8 cellular contexts compared by ENCODE assay signal in the genomic region with DNA sequence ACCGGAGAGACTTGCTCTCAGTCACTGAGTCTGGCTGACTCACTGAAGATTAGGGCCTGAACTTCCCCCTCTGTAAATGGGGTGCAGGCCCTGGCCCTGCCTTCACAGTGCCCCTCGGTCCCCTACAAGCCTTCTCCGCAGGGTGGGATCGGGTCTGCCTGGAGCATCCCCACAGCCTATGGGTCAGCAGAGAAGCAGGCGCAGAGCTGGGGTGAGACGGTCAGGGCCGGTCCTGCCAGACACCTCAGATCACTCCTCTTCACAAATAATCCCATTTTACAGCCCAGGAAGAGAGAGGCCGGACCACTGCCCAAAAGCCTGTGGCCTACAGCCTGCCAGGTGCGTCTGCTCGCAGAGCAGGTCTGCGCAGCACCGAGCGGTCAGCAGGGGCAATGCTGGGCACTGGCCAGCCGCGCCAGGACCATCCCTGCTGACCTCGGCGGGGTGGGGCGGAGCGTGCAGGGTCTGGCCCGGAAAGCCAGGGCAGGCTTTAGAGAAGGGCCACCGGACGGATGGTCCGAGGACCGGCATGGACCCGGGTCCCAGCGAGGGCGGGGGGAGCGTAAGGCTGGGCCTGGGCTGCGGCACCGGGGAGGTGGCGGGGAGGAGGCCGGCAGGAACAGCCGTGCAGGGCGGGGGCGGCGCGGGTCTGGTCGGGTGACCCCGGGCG. TPM values are rescaled to one million over a fixed set of nuclear protein-coding genes. Genes with fewer than 3 reads are reported as not detected.
DNase-seq lines count a peak whose midpoint lies in the region; ATAC-seq and TF ChIP-seq lines count a peak whose summit lies in the region.

No MANE protein-coding gene starts in this region.

- BruUV-seq in A673 (replicated peaks; lab: Mats Ljungman, UMichigan): no TSS peak

- TF ChIP-seq CTCF in A673 (conservative IDR thresholded peaks at IDR 0.05; ENCODE audit: low read depth, low read length): no peak
- no peak for TF ChIP-seq CTCF in LNCaP clone FGC (IDR thresholded peaks at IDR 0.05; ENCODE audit: control insufficient read depth, extremely low read depth, insufficient read depth)
- TF ChIP-seq CTCF in natural killer cell (IDR thresholded peaks at IDR 0.05): no peak

- CTCF ChIA-PET in A673 (lab: Charles Lee): interaction anchor here (0.6 kb wide), 1 partner anchor 87 kb away, joined by 4 read pairs; no protein-coding TSS in a partner anchor

- ATAC-seq in natural killer cell (no peak), GM21447 (IDR thresholded peaks at IDR 0.05; ENCODE audit: unreplicated experiment) (no peak)

- H3K4me3 ChIP-seq in A673 (ENCODE audit: low read depth, low read length, poor library complexity, severe bottlenecking) (peak overlapping the region; percentile 10), LNCaP clone FGC (ENCODE audit: low read depth, low read length) (peak overlapping the region; percentile 39)
- peak overlapping the region; percentile 9 for H3K4me3 ChIP-seq in effector memory CD4-positive, alpha-beta T cell (ENCODE audit: insufficient read depth, low read depth, low read length, poor library complexity, severe bottlenecking)

- H3K9me3 Mint-ChIP-seq in natural killer cell: no peaks in the 10 kb centered on the region

- no peak overlapping the region for H3K27ac ChIP-seq in A673 (ENCODE audit: low read depth, low read length, poor library complexity, severe bottlenecking)
- H3K27ac ChIP-seq in effector memory CD4-positive, alpha-beta T cell (ENCODE audit: insufficient read depth, low read length, poor library complexity, severe bottlenecking): no peak overlapping the region

- no peaks in the 10 kb centered on the region for H3K36me3 ChIP-seq in A673 (ENCODE audit: insufficient read depth, low read length, poor library complexity, severe bottlenecking)
- no peaks in the 10 kb centered on the region for H3K36me3 ChIP-seq in effector memory CD4-positive, alpha-beta T cell (ENCODE audit: control insufficient read depth, insufficient read depth, low read length)

- no peaks in the 10 kb centered on the region for H3K9me3 ChIP-seq in A673 (ENCODE audit: low read depth, low read length, poor library complexity, severe bottlenecking)
- H3K9me3 ChIP-seq in effector memory CD4-positive, alpha-beta T cell (ENCODE audit: control insufficient read depth, low read length): no peaks in the 10 kb centered on the region

- H3K4me1 Mint-ChIP-seq in natural killer cell: no peaks in the 10 kb centered on the region

- H3K4me3 Mint-ChIP-seq in natural killer cell: peak overlapping the region; percentile 73

- no peaks in the 10 kb centered on the region for H3K27me3 ChIP-seq in A673 (replicated peaks; ENCODE audit: insufficient read depth, low read depth, low read length, poor library complexity)
- H3K27me3 ChIP-seq in effector memory CD4-positive, alpha-beta T cell (replicated peaks; ENCODE audit: control insufficient read depth, insufficient read depth, low read length, poor library complexity, severe bottlenecking): peaks cover 16% of the 10 kb centered on the region

- peaks cover 0 to 21% of the 10 kb centered on the region in 2 donors for H3K27me3 Mint-ChIP-seq in natural killer cell (ENCODE audit: low read depth in 2 of 2)

- intact Hi-C loops in A673 (cut with micrococcal nuclease; ENCODE audit: unreplicated experiment): no loop called here
- intact Hi-C loops in natural killer cell (cut with micrococcal nuclease): no loop called here

- peaks cover 10% of the 10 kb centered on the region for H3K4me1 ChIP-seq in A673 (ENCODE audit: insufficient read depth, low read length, poor library complexity, severe bottlenecking)
- peaks cover 16% of the 10 kb centered on the region for H3K4me1 ChIP-seq in effector memory CD4-positive, alpha-beta T cell (ENCODE audit: control insufficient read depth, insufficient read depth, low read length, poor library complexity, severe bottlenecking)

- no peak for DNase-seq in A673 (ENCODE audit: low spot score)
- no peak for DNase-seq in LNCaP clone FGC (ENCODE audit: low read depth)
- DNase-seq in effector memory CD4-positive, alpha-beta T cell: no peak
- DNase-seq in natural killer cell: no peak
- DNase-seq in ureter (ENCODE audit: low spot score): no peak
- no peak for DNase-seq in GM19240 (ENCODE audit: insufficient read length, low spot score)
- no peak for DNase-seq in GM03348 (ENCODE audit: low spot score)

- POLR2A ChIA-PET in A673 (lab: Charles Lee; ENCODE audit: low non-redundant PET): no interaction called here

- no peak overlapping the region for H3K27ac Mint-ChIP-seq in natural killer cell

- H3K36me3 Mint-ChIP-seq in natural killer cell: no peaks in the 10 kb centered on the region

RNA-seq across cellular contexts. Expression of gene SEPTIN5, which starts 0.5 kb away (rescaled TPM):
- 50.4 and 58.9 TPM in 2 replicates for total RNA-seq in A673 (2021)
- 1 to 10 TPM in 2 of 3 donors, under 1 TPM in 1; 0.52 to 4.5 (median 1.9) TPM for total RNA-seq in natural killer cell
- total RNA-seq in ureter: 26.7 TPM

RNA-seq across cellular contexts. Expression of gene GP1BB, which starts 9.6 kb away (rescaled TPM):
- total RNA-seq in A673 (2021): 12.6 and 13.3 TPM in 2 replicates
- total RNA-seq in natural killer cell: 1 to 10 TPM in 2 of 3 donors, under 1 TPM in 1; 0.39 to 7.8 (median 4.2) TPM
- 2.1 TPM for total RNA-seq in ureter

RNA-seq across cellular contexts. Expression of gene TBX1, which starts 46.8 kb away (rescaled TPM):
- 3.6 and 4.7 TPM in 2 replicates for total RNA-seq in A673 (2021)
- 1 to 10 TPM; 2.0 to 4.6 (median 3.2) TPM for total RNA-seq in natural killer cell
- total RNA-seq in ureter: 13.0 TPM
